ENCODE assay signal across 8 cellular contexts in the genomic region with DNA sequence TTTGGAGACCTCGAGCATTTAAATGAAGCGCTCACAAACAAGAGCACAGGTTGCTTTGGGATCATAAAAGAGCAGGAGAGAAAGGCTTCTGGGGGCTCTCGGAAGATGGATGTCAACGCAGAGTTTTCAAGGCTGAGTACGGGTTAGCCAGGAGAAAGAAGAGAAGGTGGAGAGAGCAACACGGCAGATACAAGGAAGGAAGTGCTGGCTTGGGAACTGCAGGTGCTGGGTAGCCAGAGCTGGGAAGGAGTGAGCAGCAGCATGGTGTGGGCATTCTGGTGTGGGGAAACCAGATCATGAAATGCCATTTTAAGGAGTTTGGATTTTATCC. TPM values are rescaled to one million over a fixed set of nuclear protein-coding genes. Genes with fewer than 3 reads are reported as not detected.
DNase-seq lines count a peak whose midpoint lies in the region; ATAC-seq and TF ChIP-seq lines count a peak whose summit lies in the region.

No MANE protein-coding gene starts in this region.

- peak overlapping the region; percentile 84 for H3K4me3 ChIP-seq in HFF-Myc (replicated peaks; ENCODE audit: low read depth, low read length)
- peak overlapping the region; percentile 56 to 97 (median 91) for H3K4me3 ChIP-seq in skin epidermis

- no peak for TF ChIP-seq CTCF in HFF-Myc (IDR thresholded peaks at IDR 0.05; ENCODE audit: low read depth, low read length, missing control alignments)
- TF ChIP-seq CTCF in VCaP (conservative IDR thresholded peaks at IDR 0.05), result no peak

- intact Hi-C loops in left ventricle myocardium superior (cut with micrococcal nuclease), result no loop called here

- peak; percentile 2 for ATAC-seq in left ventricle myocardium superior

- H3K27ac ChIP-seq in VCaP (peak overlapping the region; percentile 79), skin epidermis (peak overlapping the region in 19 of 21 experiments; percentile 21 to 92 (median 83))

- DNase-seq in HFF-Myc (ENCODE audit: extremely low read depth, low read depth) (no peak), left ventricle myocardium superior (no peak), GM19240 (ENCODE audit: insufficient read length, low spot score) (no peak), NCI-H524 treated with DMSO at 0.1 percent for 48 hours (lab: John Stamatoyannopoulos, UW) (no peak), HK-2 (ENCODE audit: unreplicated experiment) (no peak), mucosa of gallbladder (ENCODE audit: low spot score) (no peak)

RNA-seq across cellular contexts. Expression of a gene that starts 0.6 kb away (rescaled TPM):
- total RNA-seq in left ventricle myocardium superior (17.8 TPM), mucosa of gallbladder (29.3 TPM)

RNA-seq across cellular contexts. Expression of a gene that starts 12.4 kb away (rescaled TPM):
- total RNA-seq in left ventricle myocardium superior (71.8 TPM), mucosa of gallbladder (54.6 TPM)

RNA-seq across cellular contexts. Expression of a gene that starts 53.8 kb away (rescaled TPM):
- total RNA-seq in left ventricle myocardium superior, result 19.8 TPM
- 54.0 TPM for total RNA-seq in mucosa of gallbladder
